Comparison of ENCODE assay signal across 1 cellular context in genomic region chr9:121298016-121298538, GRCh38.
TF ChIP-seq lines count a peak whose summit lies in the region.

No MANE protein-coding gene starts in this region.

TF ChIP-seq in IMR-90, 13 proteins besides CTCF, POLR2A, EP300 and RAD21 (continued from another document):
- TF ChIP-seq RFX5 (IDR thresholded peaks at IDR 0.05; ENCODE audit: low read depth, low read length) (no peak), FOS (IDR thresholded peaks at IDR 0.05; ENCODE audit: low read depth, low read length) (no peak), CHD1 (IDR thresholded peaks at IDR 0.05; ENCODE audit: low read depth, low read length) (no peak), ELK1 (IDR thresholded peaks at IDR 0.05; ENCODE audit: borderline replicate concordance, low read depth, low read length) (no peak), MAZ (IDR thresholded peaks at IDR 0.05; ENCODE audit: borderline replicate concordance, low read depth, low read length) (no peak), BHLHE40 (IDR thresholded peaks at IDR 0.05; ENCODE audit: low read depth, low read length) (no peak), RCOR1 (IDR thresholded peaks at IDR 0.05; ENCODE audit: insufficient replicate concordance, low read length) (no peak), MXI1 (IDR thresholded peaks at IDR 0.05; ENCODE audit: borderline replicate concordance, low read depth, low read length) (no peak), CEBPB (IDR thresholded peaks at IDR 0.05; ENCODE audit: low read depth, low read length) (no peak)
TF ChIP-seq in IMR-90: peak in this region for 0.
